ENCODE assay signal across 27 cellular contexts in the genomic region with DNA sequence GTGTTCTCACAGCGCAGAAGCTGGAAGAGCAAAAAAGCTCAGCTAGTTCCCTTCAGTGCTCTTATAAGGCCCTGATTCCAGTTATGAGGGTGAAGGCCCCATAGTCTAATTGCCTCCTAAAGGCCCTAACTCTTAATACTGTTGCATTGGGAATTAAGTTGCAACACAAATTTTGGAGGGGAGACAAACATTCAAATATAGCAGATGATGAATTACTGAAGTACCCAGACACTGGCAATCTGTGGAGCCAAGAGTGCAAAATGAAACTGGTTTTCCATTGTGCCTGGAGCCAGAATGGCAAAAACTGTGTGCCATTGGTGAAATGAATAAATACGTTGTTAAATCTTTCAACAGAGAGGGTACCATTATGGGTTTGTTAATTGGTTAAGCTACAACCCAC.
DNase-seq lines count a peak whose midpoint lies in the region; ATAC-seq and TF ChIP-seq lines count a peak whose summit lies in the region.
"Had no signal": no experiment of that assay in that cellular context is flagged by ENCODE, and none has a peak within 500 bp of the region (broad histone marks: within the 10 kb centered on the region; RNA-seq: fewer than 3 reads in every experiment).

No MANE protein-coding gene starts in this region.

- DNase-seq in psoas muscle = no peak
- no peak for DNase-seq in activated CD8-positive, alpha-beta memory T cell treated with anti-CD3 and anti-CD28 coated beads, Interleukin-2, amount 50 U/mL, for 48 hours
- DNase-seq: 8988T; ACHN; AML-193; BE2C; C1 segment of cervical spinal cord; Caco-2; Calu3; CD4-positive, alpha-beta memory T cell; CD4-positive, alpha-beta T cell; CD4-positive, CD25-positive, alpha-beta regulatory T cell; CD8-positive, alpha-beta memory T cell; CD8-positive, alpha-beta T cell; COR-L47; DMS 273 treated with DMSO at 0.1 percent for 48 hours; DMS153; DMS53; DMS79; DMS79 treated with DMSO at 0.1 percent for 48 hours; DND-41; EL had no signal

- TF ChIP-seq CTCF in psoas muscle (IDR thresholded peaks at IDR 0.05) = no peak

- no peaks in the 10 kb centered on the region for H3K4me1 ChIP-seq in psoas muscle
- H3K4me1 ChIP-seq: A549; BE2C; BLaER1; BLaER1 treated with 17β-estradiol and CSF1 and Interleukin-3, amounts not matched to agents 10 nM and 100 nM; Caco-2 had no signal

- no peak overlapping the region for H3K4me3 ChIP-seq in psoas muscle
- H3K4me3 ChIP-seq: A549; BLaER1; BLaER1 treated with 17β-estradiol and CSF1 and Interleukin-3, amounts not matched to agents 10 nM and 100 nM had no signal

- H3K9me3 ChIP-seq in psoas muscle = peaks cover 8% of the 10 kb centered on the region
- H3K9me3 ChIP-seq: A549, BE2C, Caco-2 had no signal

- WGBS in psoas muscle, 3 donors = 79 to 82% (median 81%) methylated on average over 2 of the region's 2 CpGs

- no peak overlapping the region for H3K27ac ChIP-seq in psoas muscle
- H3K27ac ChIP-seq: 22Rv1; A549; BLaER1; BLaER1 treated with 17β-estradiol and CSF1 and Interleukin-3, amounts not matched to agents 10 nM and 100 nM; C4-2B had no signal

- H3K27me3 ChIP-seq in psoas muscle (ENCODE audit: insufficient read depth in 3 of 3, low read length in 2 of 3) = no peaks in the 10 kb centered on the region
- H3K27me3 ChIP-seq: BE2C; BLaER1; BLaER1 treated with 17β-estradiol and CSF1 and Interleukin-3, amounts not matched to agents 10 nM and 100 nM had no signal

- intact Hi-C loops in psoas muscle (cut with DNase I) = no loop called here

- no peaks in the 10 kb centered on the region for H3K36me3 ChIP-seq in psoas muscle (ENCODE audit: insufficient read depth in 1 of 2, low read depth in 1 of 2)
- H3K36me3 ChIP-seq: BE2C; BLaER1; BLaER1 treated with 17β-estradiol and CSF1 and Interleukin-3, amounts not matched to agents 10 nM and 100 nM had no signal

- ATAC-seq in psoas muscle = peak in 3 of 4 donors; percentile 34 to 72 (median 68)
- ATAC-seq: A549; CD8-positive, alpha-beta T cell had no signal
